12 cellular contexts compared by ENCODE assay signal in the genomic region with DNA sequence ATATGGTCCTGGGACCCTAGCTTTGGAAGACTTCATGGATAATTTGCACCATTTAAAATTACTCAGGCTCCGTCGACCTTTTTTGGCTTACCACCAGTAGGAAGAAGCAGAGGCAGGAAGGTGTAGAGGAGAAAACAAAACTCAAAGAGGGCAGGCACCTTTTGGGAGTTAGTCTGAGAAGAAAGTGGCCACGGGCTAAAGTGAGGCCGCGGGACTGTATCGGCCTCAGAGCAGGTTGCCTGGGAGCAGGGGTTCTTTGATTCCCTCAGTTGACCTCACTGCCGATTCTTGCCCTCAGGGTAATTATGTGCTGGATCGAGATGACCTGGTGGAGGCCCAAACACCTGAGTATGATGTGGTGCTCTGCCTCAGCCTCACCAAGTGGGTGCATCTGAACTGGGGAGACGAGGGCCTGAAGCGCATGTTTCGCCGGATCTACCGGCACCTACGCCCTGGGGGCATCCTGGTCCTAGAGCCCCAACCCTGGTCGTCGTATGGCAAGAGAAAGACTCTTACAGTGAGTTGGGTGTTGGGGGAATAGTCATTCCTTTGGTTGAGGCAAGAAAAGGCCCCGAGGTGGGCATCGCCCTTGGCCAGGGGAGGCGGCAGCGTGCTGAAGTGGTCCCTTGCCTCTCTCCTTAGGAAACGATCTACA. TPM values are rescaled to one million over a fixed set of nuclear protein-coding genes. Genes with fewer than 3 reads are reported as not detected.
DNase-seq lines count a peak whose midpoint lies in the region; ATAC-seq and TF ChIP-seq lines count a peak whose summit lies in the region.
"Had no signal": no experiment of that assay in that cellular context is flagged by ENCODE, and none has a peak within 500 bp of the region (broad histone marks: within the 10 kb centered on the region; RNA-seq: fewer than 3 reads in every experiment).

No MANE protein-coding gene starts in this region.

- no peaks in the 10 kb centered on the region for H3K27me3 Mint-ChIP-seq in activated T-cell treated with anti-CD3 and anti-CD28 coated beads, Interleukin-2, amount 50 U/mL, for 72 hours (ENCODE audit: low read depth)
- H3K27me3 Mint-ChIP-seq in WTC11 (ENCODE audit: low read depth) = peaks cover 16% of the 10 kb centered on the region
- H3K27me3 Mint-ChIP-seq in immature natural killer cell (ENCODE audit: low read depth in 3 of 3) = peaks cover 32 to 35% (median 35%) of the 10 kb centered on the region in 3 donors

- peaks cover 0 to 29% (median 23%) of the 10 kb centered on the region in 5 donors for H3K36me3 ChIP-seq in subcutaneous abdominal adipose tissue (ENCODE audit: control insufficient read depth in 5 of 5, insufficient read depth in 5 of 5, low read length in 5 of 5)

- H3K9me3 ChIP-seq in subcutaneous abdominal adipose tissue (ENCODE audit: control insufficient read depth in 5 of 5, low read length in 5 of 5) = no peaks in the 10 kb centered on the region
- H3K9me3 ChIP-seq: left lung had no signal

- peaks cover 7 to 63% (median 56%) of the 10 kb centered on the region in 5 donors for H3K4me1 ChIP-seq in subcutaneous abdominal adipose tissue (ENCODE audit: control insufficient read depth in 5 of 5, insufficient read depth in 5 of 5, low read length in 5 of 5)

- H3K27me3 ChIP-seq in subcutaneous abdominal adipose tissue (ENCODE audit: control insufficient read depth in 5 of 5, insufficient read depth in 4 of 5, low read length in 5 of 5) = no peaks in the 10 kb centered on the region
- H3K27me3 ChIP-seq: left lung had no signal

- TF ChIP-seq CTCF in WTC11 (IDR thresholded peaks at IDR 0.05) = no peak

- no peak for ATAC-seq in activated T-cell treated with anti-CD3 and anti-CD28 coated beads, Interleukin-2, amount 50 U/mL, for 72 hours (replicated peaks in 1 of 2)
- no peak for ATAC-seq in WTC11
- ATAC-seq: left lung had no signal

- peaks cover 57% of the 10 kb centered on the region for H3K4me1 Mint-ChIP-seq in activated T-cell treated with anti-CD3 and anti-CD28 coated beads, Interleukin-2, amount 50 U/mL, for 72 hours (ENCODE audit: low read depth)
- H3K4me1 Mint-ChIP-seq in WTC11 = peaks cover 36% of the 10 kb centered on the region
- peaks cover 63 to 66% of the 10 kb centered on the region in 2 donors for H3K4me1 Mint-ChIP-seq in immature natural killer cell

- H3K4me3 ChIP-seq in subcutaneous abdominal adipose tissue (ENCODE audit: low read depth in 1 of 5, low read length in 5 of 5) = no peak overlapping the region
- H3K4me3 ChIP-seq: left lung had no signal

- peak overlapping the region; percentile 0 for H3K27ac ChIP-seq in subcutaneous abdominal adipose tissue (ENCODE audit: low read depth, low read length)

- no peaks in the 10 kb centered on the region for H3K9me3 Mint-ChIP-seq in activated T-cell treated with anti-CD3 and anti-CD28 coated beads, Interleukin-2, amount 50 U/mL, for 72 hours
- H3K9me3 Mint-ChIP-seq in WTC11 (peaks cover 3% of the 10 kb centered on the region; the same call in 1 of the 2 replicates), immature natural killer cell (no peaks in the 10 kb centered on the region)

- POLR2A ChIA-PET in WTC11 (lab: Charles Lee) = no interaction called here

- CTCF ChIA-PET in WTC11 (lab: Charles Lee) = interaction anchor here (1.0 to 2.4 kb wide), 2 partner anchors 18 to 23 kb away, joined by 3 to 14 read pairs; no protein-coding TSS in a partner anchor

- peak overlapping the region; percentile 86 to 89 for H3K4me3 Mint-ChIP-seq in activated T-cell treated with anti-CD3 and anti-CD28 coated beads, Interleukin-2, amount 50 U/mL, for 72 hours
- H3K4me3 Mint-ChIP-seq in WTC11 = peak overlapping the region; percentile 77; the same call in 1 of the 2 replicates
- peak overlapping the region in 4 of 5 donors; percentile 2 to 55 (median 22) for H3K4me3 Mint-ChIP-seq in immature natural killer cell

- H3K9ac ChIP-seq in subcutaneous abdominal adipose tissue (ENCODE audit: low read length in 5 of 5) = peak overlapping the region in 1 of 5 donors; percentile 3

- peaks cover 18 to 39% of the 10 kb centered on the region in 2 donors for H3K36me3 Mint-ChIP-seq in activated T-cell treated with anti-CD3 and anti-CD28 coated beads, Interleukin-2, amount 50 U/mL, for 72 hours (ENCODE audit: insufficient read depth in 2 of 2)
- H3K36me3 Mint-ChIP-seq in WTC11 (peaks cover 33% of the 10 kb centered on the region), immature natural killer cell (peaks cover 0 to 13% (median 4%) of the 10 kb centered on the region in 3 donors)

- peak overlapping the region; percentile 78 for H3K27ac Mint-ChIP-seq in activated T-cell treated with anti-CD3 and anti-CD28 coated beads, Interleukin-2, amount 50 U/mL, for 72 hours
- H3K27ac Mint-ChIP-seq in WTC11 (peak overlapping the region; percentile 92), immature natural killer cell (peak overlapping the region; percentile 59 to 94 (median 77))

- no peak for DNase-seq in activated T-cell treated with anti-CD3 and anti-CD28 coated beads, Interleukin-2, amount 50 U/mL, for 72 hours
- no peak for DNase-seq in activated T-cell treated with anti-CD3 and anti-CD28 coated beads, Interleukin-2, amount 50 U/mL, for 48 hours
- DNase-seq in WTC11 (ENCODE audit: low spot score) = no peak
- DNase-seq in immature natural killer cell = no peak
- DNase-seq in occipital lobe (lab: John Stamatoyannopoulos, UW) = no peak
- no peak for DNase-seq in dermis blood vessel endothelial cell
- DNase-seq in iPS-NIHi11 (ENCODE audit: low spot score) = no peak
- DNase-seq: activated CD4-positive, CD25-positive, alpha-beta regulatory T cell treated with anti-CD3 and anti-CD28 coated beads, Interleukin-2, amount 50 U/mL, for 72 hours; foreskin melanocyte; NCI-H187 had no signal

TF ChIP-seq in WTC11, 78 proteins besides CTCF, POLR2A, EP300 and RAD21 (continues in another document):
- TF ChIP-seq, protein P1, sequence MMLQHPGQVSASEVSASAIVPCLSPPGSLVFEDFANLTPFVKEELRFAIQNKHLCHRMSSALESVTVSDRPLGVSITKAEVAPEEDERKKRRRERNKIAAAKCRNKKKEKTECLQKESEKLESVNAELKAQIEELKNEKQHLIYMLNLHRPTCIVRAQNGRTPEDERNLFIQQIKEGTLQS (CRISPR knock-in tag; conservative IDR thresholded peaks at IDR 0.05) = no peak
- no peak for TF ChIP-seq SOX15 (CRISPR knock-in tag; IDR thresholded peaks at IDR 0.05)
- no peak for TF ChIP-seq ZNF671 (CRISPR knock-in tag; IDR thresholded peaks at IDR 0.05)
- no peak for TF ChIP-seq SMAD3 (CRISPR knock-in tag; IDR thresholded peaks at IDR 0.05; ENCODE audit: borderline replicate concordance)
- no peak for TF ChIP-seq ETV6 (CRISPR knock-in tag; IDR thresholded peaks at IDR 0.05)
- TF ChIP-seq ZNF263 (CRISPR knock-in tag; IDR thresholded peaks at IDR 0.05; ENCODE audit: low read depth) = no peak
- TF ChIP-seq ZNF396 (CRISPR knock-in tag; IDR thresholded peaks at IDR 0.05; ENCODE audit: borderline replicate concordance) = no peak
- no peak for TF ChIP-seq CREB1 (CRISPR knock-in tag; IDR thresholded peaks at IDR 0.05)
- TF ChIP-seq ZNF416 (CRISPR knock-in tag; IDR thresholded peaks at IDR 0.05) = no peak
- TF ChIP-seq, protein P2, sequence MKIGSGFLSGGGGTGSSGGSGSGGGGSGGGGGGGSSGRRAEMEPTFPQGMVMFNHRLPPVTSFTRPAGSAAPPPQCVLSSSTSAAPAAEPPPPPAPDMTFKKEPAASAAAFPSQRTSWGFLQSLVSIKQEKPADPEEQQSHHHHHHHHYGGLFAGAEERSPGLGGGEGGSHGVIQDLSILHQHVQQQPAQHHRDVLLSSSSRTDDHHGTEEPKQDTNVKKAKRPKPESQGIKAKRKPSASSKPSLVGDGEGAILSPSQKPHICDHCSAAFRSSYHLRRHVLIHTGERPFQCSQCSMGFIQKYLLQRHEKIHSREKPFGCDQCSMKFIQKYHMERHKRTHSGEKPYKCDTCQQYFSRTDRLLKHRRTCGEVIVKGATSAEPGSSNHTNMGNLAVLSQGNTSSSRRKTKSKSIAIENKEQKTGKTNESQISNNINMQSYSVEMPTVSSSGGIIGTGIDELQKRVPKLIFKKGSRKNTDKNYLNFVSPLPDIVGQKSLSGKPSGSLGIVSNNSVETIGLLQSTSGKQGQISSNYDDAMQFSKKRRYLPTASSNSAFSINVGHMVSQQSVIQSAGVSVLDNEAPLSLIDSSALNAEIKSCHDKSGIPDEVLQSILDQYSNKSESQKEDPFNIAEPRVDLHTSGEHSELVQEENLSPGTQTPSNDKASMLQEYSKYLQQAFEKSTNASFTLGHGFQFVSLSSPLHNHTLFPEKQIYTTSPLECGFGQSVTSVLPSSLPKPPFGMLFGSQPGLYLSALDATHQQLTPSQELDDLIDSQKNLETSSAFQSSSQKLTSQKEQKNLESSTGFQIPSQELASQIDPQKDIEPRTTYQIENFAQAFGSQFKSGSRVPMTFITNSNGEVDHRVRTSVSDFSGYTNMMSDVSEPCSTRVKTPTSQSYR (CRISPR knock-in tag; IDR thresholded peaks at IDR 0.05) = no peak

RNA-seq across cellular contexts. Expression of gene MEPCE, which starts 3.1 kb away (rescaled TPM):
- total RNA-seq in activated T-cell treated with anti-CD3 and anti-CD28 coated beads, Interleukin-2, amount 50 U/mL, for 72 hours = 10 to 100 TPM; 61.0 to 66.7 TPM
- 41.9 to 49.6 TPM (median 47.7 TPM) in 3 replicates for total RNA-seq in WTC11 (2021)
- polyA plus RNA-seq in immature natural killer cell = 10 to 100 TPM in 1 of 3 donors, 1 to 10 TPM in 2; 3.0 to 12.1 (median 8.3) TPM
- 25.3 TPM for total RNA-seq in occipital lobe
- 54.3 and 56.5 TPM in 2 replicates for total RNA-seq in dermis blood vessel endothelial cell

RNA-seq across cellular contexts. Expression of gene PPP1R35, which starts 3.5 kb away (rescaled TPM):
- total RNA-seq in activated T-cell treated with anti-CD3 and anti-CD28 coated beads, Interleukin-2, amount 50 U/mL, for 72 hours = 10 to 100 TPM; 59.0 to 68.8 TPM
- total RNA-seq in WTC11 (2021) = 85.9 to 90.8 TPM (median 88.3 TPM) in 3 replicates
- polyA plus RNA-seq in immature natural killer cell = 10 to 100 TPM; 25.7 to 42.2 (median 41.8) TPM
- total RNA-seq in occipital lobe = 5.1 TPM
- total RNA-seq in dermis blood vessel endothelial cell = 19.3 and 28.1 TPM in 2 replicates

RNA-seq across cellular contexts. Expression of gene ZCWPW1, which starts 4.2 kb away (rescaled TPM):
- total RNA-seq in activated T-cell treated with anti-CD3 and anti-CD28 coated beads, Interleukin-2, amount 50 U/mL, for 72 hours = 1 to 10 TPM; 5.9 to 6.5 TPM
- total RNA-seq in WTC11 (2021) = 1.4 to 1.5 TPM (median 1.4 TPM) in 3 replicates
- polyA plus RNA-seq in immature natural killer cell = 1 to 10 TPM; 4.1 to 5.9 (median 5.7) TPM
- 4.2 TPM for total RNA-seq in occipital lobe
- 0.51 and 0.98 TPM in 2 replicates for total RNA-seq in dermis blood vessel endothelial cell

RNA-seq across cellular contexts. Expression of gene SPACDR, which starts 31.3 kb away (rescaled TPM):
- 1 to 10 TPM; 5.4 to 5.6 TPM for total RNA-seq in activated T-cell treated with anti-CD3 and anti-CD28 coated beads, Interleukin-2, amount 50 U/mL, for 72 hours
- total RNA-seq in WTC11 (2021) (0.33 to 0.48 TPM (median 0.39 TPM) in 3 replicates), occipital lobe (not detected), dermis blood vessel endothelial cell (0.34 and 0.93 TPM in 2 replicates)
- polyA plus RNA-seq in immature natural killer cell = 1 to 10 TPM in 1 of 3 donors, under 1 TPM in 1, not detected in 1; 0.43 to 2.2 TPM

RNA-seq across cellular contexts. Expression of gene TSC22D4, which starts 46.3 kb away (rescaled TPM):
- total RNA-seq in activated T-cell treated with anti-CD3 and anti-CD28 coated beads, Interleukin-2, amount 50 U/mL, for 72 hours = 100 to 1,000 TPM in 1 of 2 donors, 10 to 100 TPM in 1; 94.9 to 113 TPM
- total RNA-seq in WTC11 (2021) (27.5 to 34.5 TPM (median 29.7 TPM) in 3 replicates), occipital lobe (9.7 TPM), dermis blood vessel endothelial cell (32.3 and 44.2 TPM in 2 replicates)
- polyA plus RNA-seq in immature natural killer cell = 10 to 100 TPM; 32.4 to 42.2 (median 35.3) TPM

Comparison
In these comparisons a context has a peak if more than half of its experiments do, and no peak if none do; other contexts are left out.
1. H3K4me3 Mint-ChIP-seq: peak in every context shown above with its lines; median percentile 88 in activated T-cell treated with anti-CD3 and anti-CD28 coated beads, Interleukin-2, amount 50 U/mL, for 72 hours; 77 in WTC11; 22 in immature natural killer cell.